ENCODE assay signal across 2 cellular contexts in the genomic region with DNA sequence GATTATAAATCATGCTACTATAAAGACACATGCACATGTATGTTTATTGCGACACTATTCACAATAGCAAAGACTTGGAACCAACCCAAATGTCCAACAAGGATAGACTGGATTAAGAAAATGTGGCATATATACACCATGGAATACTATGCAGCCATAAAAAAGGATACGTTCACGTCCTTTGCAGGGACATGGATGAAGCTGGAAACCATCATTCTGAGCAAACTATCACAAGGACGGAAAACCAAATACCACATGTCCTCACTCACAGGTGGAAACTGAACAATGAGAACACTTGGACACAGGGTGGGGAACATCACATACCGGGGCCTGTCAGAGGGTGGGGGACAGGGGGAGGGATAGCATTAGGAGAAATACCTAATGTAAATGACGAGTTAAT.
TF ChIP-seq lines count a peak whose summit lies in the region.

No MANE protein-coding gene starts in this region.

TF ChIP-seq in K562, 482 proteins besides CTCF, POLR2A, EP300 and RAD21:
- peak; percentile 86 for TF ChIP-seq ZNF146 (CRISPR knock-in tag; IDR thresholded peaks at IDR 0.05; ENCODE audit: unreplicated experiment)

TF ChIP-seq in HepG2, 621 proteins besides CTCF, POLR2A, EP300 and RAD21:
- peak; percentile 78 for TF ChIP-seq ZMYM3 (CRISPR knock-in tag; IDR thresholded peaks at IDR 0.05)
- peak; percentile 34; the same call in 1 of the 2 replicates for TF ChIP-seq KDM1A (CRISPR knock-in tag; IDR thresholded peaks at IDR 0.05)
- TF ChIP-seq, protein P1, sequence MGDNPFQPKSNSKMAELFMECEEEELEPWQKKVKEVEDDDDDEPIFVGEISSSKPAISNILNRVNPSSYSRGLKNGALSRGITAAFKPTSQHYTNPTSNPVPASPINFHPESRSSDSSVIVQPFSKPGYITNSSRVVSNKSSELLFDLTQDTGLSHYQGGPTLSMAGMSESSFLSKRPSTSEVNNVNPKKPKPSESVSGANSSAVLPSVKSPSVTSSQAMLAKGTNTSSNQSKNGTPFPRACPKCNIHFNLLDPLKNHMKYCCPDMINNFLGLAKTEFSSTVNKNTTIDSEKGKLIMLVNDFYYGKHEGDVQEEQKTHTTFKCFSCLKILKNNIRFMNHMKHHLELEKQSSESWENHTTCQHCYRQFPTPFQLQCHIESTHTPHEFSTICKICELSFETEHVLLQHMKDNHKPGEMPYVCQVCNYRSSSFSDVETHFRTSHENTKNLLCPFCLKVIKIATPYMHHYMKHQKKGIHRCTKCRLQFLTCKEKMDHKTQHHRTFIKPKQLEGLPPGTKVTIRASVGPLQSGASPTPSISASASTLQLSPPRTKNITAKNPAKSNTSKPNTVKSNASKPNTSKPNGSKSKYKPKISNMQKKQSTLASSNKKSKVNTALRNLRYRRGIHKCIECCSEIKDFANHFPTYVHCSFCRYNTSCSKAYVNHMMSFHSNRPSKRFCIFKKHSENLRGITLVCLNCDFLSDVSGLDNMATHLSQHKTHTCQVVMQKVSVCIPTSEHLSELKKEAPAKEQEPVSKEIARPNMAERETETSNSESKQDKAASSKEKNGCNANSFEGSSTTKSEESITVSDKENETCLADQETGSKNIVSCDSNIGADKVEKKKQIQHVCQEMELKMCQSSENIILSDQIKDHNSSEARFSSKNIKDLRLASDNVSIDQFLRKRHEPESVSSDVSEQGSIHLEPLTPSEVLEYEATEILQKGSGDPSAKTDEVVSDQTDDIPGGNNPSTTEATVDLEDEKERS (CRISPR knock-in tag; IDR thresholded peaks at IDR 0.05) = 0 out of 2 replicates have a peak, but pooled peaks have one; percentile 51
- TF ChIP-seq ZNF260 (CRISPR knock-in tag; IDR thresholded peaks at IDR 0.05; ENCODE audit: borderline replicate concordance, low read depth) = peak; percentile 97; the same call in 1 of the 2 replicates
